In genomic region chr4:168076989-168077725, GRCh38 we compare ENCODE assay signal across 7 cellular contexts. TPM values are rescaled to one million over a fixed set of nuclear protein-coding genes. Genes with fewer than 3 reads are reported as not detected.
DNase-seq lines count a peak whose midpoint lies in the region; ATAC-seq and TF ChIP-seq lines count a peak whose summit lies in the region.

No MANE protein-coding gene starts in this region.

- no peaks in the 10 kb centered on the region for H3K4me1 ChIP-seq in hepatocyte (ENCODE audit: insufficient read depth)
- no peaks in the 10 kb centered on the region for H3K4me1 ChIP-seq in smooth muscle cell (ENCODE audit: low read depth)

- H3K9me2 ChIP-seq in hepatocyte (replicated peaks; ENCODE audit: insufficient read depth), result no peaks in the 10 kb centered on the region

- H3K79me2 ChIP-seq in hepatocyte, result no peaks in the 10 kb centered on the region
- H3K79me2 ChIP-seq in smooth muscle cell (ENCODE audit: low read depth), result no peaks in the 10 kb centered on the region

- H3K9ac ChIP-seq in smooth muscle cell (ENCODE audit: low read depth), result no peak overlapping the region

- whole genome bisulfite sequencing in hepatocyte (ENCODE audit: low lambda C conversion rate, missing lambda C conversion rate), result 23% methylated on average over 2 of the region's 2 CpGs
- 15% methylated on average over 2 of the region's 2 CpGs for WGBS in smooth muscle cell (ENCODE audit: low lambda C conversion rate)

- H3K36me3 ChIP-seq in hepatocyte (replicated peaks; ENCODE audit: insufficient read depth, low read depth), result no peaks in the 10 kb centered on the region
- H3K36me3 ChIP-seq in smooth muscle cell (ENCODE audit: low read depth), result no peaks in the 10 kb centered on the region

- H3F3A ChIP-seq in smooth muscle cell (ENCODE audit: low read depth), result no peaks in the 10 kb centered on the region

- peak; percentile 95 for TF ChIP-seq CTCF in hepatocyte (IDR thresholded peaks at IDR 0.05; ENCODE audit: poor library complexity)
- TF ChIP-seq CTCF in smooth muscle cell (IDR thresholded peaks at IDR 0.05; ENCODE audit: borderline replicate concordance, insufficient read depth, poor library complexity, severe bottlenecking), result peak; percentile 88

- H4K20me1 ChIP-seq in hepatocyte (ENCODE audit: insufficient read depth, poor library complexity, severe bottlenecking) (no peaks in the 10 kb centered on the region), smooth muscle cell (ENCODE audit: low read depth) (no peaks in the 10 kb centered on the region)

- H3K27me3 ChIP-seq in hepatocyte, result no peaks in the 10 kb centered on the region
- H3K27me3 ChIP-seq in smooth muscle cell (ENCODE audit: low read depth), result no peaks in the 10 kb centered on the region

- DNase-seq in GM04504 (ENCODE audit: low read depth) (peak; percentile 14), OCI-M1 (lab: John Stamatoyannopoulos, UW) (peak; percentile 90), amniotic stem cell (lab: John Stamatoyannopoulos, UW) (peak; percentile 25), hepatocyte (ENCODE audit: low spot score) (peak; percentile 80), smooth muscle cell (lab: John Stamatoyannopoulos, UW; ENCODE audit: unreplicated experiment) (peak; percentile 0)

- H3K9me3 ChIP-seq in hepatocyte (ENCODE audit: low read depth) (no peaks in the 10 kb centered on the region), smooth muscle cell (replicated peaks; ENCODE audit: low read depth) (no peaks in the 10 kb centered on the region)

- no peak overlapping the region for H2AFZ ChIP-seq in hepatocyte
- H2AFZ ChIP-seq in smooth muscle cell (ENCODE audit: low read depth), result no peak overlapping the region

- ATAC-seq in GM21447 (IDR thresholded peaks at IDR 0.05; ENCODE audit: unreplicated experiment) (peak; percentile 90), HG03571 (IDR thresholded peaks at IDR 0.05; ENCODE audit: unreplicated experiment) (peak; percentile 85)

- H3K4me2 ChIP-seq in hepatocyte, result no peak overlapping the region
- no peak overlapping the region for H3K4me2 ChIP-seq in smooth muscle cell

- H3K27ac ChIP-seq in hepatocyte, result no peak overlapping the region
- no peak overlapping the region for H3K27ac ChIP-seq in smooth muscle cell (ENCODE audit: low read depth)

- H3K4me3 ChIP-seq in hepatocyte (no peak overlapping the region), smooth muscle cell (no peak overlapping the region)

RNA-seq across cellular contexts. Expression of gene ANXA10, which starts 15.2 kb away (rescaled TPM):
- total RNA-seq in hepatocyte, result 27.4 and 33.4 TPM in 2 replicates
- 14.7 and 18.5 TPM in 2 replicates for polyA plus RNA-seq in hepatocyte
- total RNA-seq in smooth muscle cell, result 0.58 TPM in 1 of 2 replicates, not detected in the other
- not detected in 2 replicates for polyA plus RNA-seq in smooth muscle cell

Comparison
In these comparisons a context has a peak if more than half of its experiments do, and no peak if none do; other contexts are left out.
1. DNase-seq: peak in every context shown above with its lines; median percentile 90 in OCI-M1; 80 in hepatocyte; 25 in amniotic stem cell; 14 in GM04504; 0 in smooth muscle cell.
2. RNA of gene ANXA10, which starts 15.2 kb away (total RNA-seq): 27.4 to 33.4 TPM in hepatocyte; 0.58 TPM in smooth muscle cell; every median in the first group is over 10 times any median in the second.